8 cellular contexts compared by ENCODE assay signal in the genomic region with DNA sequence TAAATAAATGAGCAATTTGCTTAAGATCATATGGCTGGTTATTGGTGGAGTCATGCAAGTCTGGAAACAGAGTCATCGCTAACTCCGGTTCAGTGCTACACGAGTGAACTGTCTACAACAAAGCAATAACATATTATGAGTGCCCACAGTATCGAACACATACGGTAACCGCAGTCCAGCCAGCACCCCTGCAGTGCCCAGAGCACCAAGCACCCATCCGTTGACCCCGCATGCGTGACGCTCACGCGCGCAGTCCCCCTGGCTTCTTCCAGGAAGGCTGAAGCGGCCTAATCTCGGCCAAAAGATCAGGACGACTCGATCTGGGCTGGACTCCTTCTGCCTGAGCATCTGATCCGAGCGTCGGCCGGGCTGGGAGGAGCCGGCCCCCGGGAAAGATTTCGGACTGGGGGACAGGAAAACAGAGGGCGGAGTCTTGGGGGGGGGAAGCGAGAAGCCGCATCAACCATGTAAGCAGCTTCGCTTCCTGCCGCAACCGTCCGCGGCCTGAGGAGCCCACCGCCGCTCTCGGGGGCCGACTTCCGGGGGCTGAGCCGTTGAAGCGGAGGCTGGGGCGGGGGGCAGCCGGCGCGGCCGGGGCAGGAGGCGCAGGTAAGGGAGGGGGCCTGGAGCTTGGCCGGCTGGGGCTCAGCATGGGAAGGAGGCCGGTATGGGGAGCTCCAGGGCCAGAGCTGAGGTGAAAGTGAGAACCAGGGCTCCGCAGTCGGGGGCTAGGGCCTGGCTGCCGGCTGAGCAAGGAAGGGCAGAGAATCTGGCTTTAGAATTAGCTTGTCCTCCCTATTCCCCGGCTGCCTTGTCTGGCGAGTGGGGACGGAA. TPM values are rescaled to one million over a fixed set of nuclear protein-coding genes. Genes with fewer than 3 reads are reported as not detected.
DNase-seq lines count a peak whose midpoint lies in the region; ATAC-seq, FAIRE-seq and TF ChIP-seq lines count a peak whose summit lies in the region.

A gene with protein sequence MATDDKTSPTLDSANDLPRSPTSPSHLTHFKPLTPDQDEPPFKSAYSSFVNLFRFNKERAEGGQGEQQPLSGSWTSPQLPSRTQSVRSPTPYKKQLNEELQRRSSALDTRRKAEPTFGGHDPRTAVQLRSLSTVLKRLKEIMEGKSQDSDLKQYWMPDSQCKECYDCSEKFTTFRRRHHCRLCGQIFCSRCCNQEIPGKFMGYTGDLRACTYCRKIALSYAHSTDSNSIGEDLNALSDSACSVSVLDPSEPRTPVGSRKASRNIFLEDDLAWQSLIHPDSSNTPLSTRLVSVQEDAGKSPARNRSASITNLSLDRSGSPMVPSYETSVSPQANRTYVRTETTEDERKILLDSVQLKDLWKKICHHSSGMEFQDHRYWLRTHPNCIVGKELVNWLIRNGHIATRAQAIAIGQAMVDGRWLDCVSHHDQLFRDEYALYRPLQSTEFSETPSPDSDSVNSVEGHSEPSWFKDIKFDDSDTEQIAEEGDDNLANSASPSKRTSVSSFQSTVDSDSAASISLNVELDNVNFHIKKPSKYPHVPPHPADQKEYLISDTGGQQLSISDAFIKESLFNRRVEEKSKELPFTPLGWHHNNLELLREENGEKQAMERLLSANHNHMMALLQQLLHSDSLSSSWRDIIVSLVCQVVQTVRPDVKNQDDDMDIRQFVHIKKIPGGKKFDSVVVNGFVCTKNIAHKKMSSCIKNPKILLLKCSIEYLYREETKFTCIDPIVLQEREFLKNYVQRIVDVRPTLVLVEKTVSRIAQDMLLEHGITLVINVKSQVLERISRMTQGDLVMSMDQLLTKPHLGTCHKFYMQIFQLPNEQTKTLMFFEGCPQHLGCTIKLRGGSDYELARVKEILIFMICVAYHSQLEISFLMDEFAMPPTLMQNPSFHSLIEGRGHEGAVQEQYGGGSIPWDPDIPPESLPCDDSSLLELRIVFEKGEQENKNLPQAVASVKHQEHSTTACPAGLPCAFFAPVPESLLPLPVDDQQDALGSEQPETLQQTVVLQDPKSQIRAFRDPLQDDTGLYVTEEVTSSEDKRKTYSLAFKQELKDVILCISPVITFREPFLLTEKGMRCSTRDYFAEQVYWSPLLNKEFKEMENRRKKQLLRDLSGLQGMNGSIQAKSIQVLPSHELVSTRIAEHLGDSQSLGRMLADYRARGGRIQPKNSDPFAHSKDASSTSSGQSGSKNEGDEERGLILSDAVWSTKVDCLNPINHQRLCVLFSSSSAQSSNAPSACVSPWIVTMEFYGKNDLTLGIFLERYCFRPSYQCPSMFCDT (N-terminal part only) (plus strand): TSS at position 449 of the 834 bp plus-strand sequence. CDS start 5,265 bp downstream, outside the sequence.

- peak; percentile 85 for FAIRE-seq in D721Med (lab: Jason Lieb, UNC)

- H2AFZ ChIP-seq in OCI-LY7 (ENCODE audit: low read length), result peak within 1 kb of the TSS; percentile 91

- peaks cover 37% of the 10 kb centered on the region for H3K4me1 ChIP-seq in OCI-LY7 (ENCODE audit: insufficient read depth, low read length, poor library complexity, severe bottlenecking)

- H3K27me3 Mint-ChIP-seq in endothelial cell (ENCODE audit: unreplicated experiment), result peaks cover 9% of the 10 kb centered on the region
- H3K27me3 Mint-ChIP-seq in mesothelial cell of epicardium (ENCODE audit: low read depth), result no peaks in the 10 kb centered on the region

- H3K36me3 Mint-ChIP-seq in endothelial cell (ENCODE audit: low read depth, unreplicated experiment), result no peaks in the 10 kb centered on the region
- H3K36me3 Mint-ChIP-seq in mesothelial cell of epicardium, result peaks cover 1% of the 10 kb centered on the region

- peak within 1 kb of the TSS; percentile 74 for H3K4me3 ChIP-seq in OCI-LY7 (ENCODE audit: low read depth, low read length, poor library complexity, severe bottlenecking)

- peak within 1 kb of the TSS; percentile 93 for H3K27ac ChIP-seq in OCI-LY7 (ENCODE audit: low read depth, low read length, poor library complexity, severe bottlenecking)

- peaks cover 55% of the 10 kb centered on the region for H3K79me2 ChIP-seq in OCI-LY7 (ENCODE audit: insufficient read depth, low read depth, low read length)

- H3K4me3 Mint-ChIP-seq in endothelial cell (ENCODE audit: unreplicated experiment), result peak within 1 kb of the TSS; percentile 98
- H3K4me3 Mint-ChIP-seq in mesothelial cell of epicardium, result peak within 1 kb of the TSS; percentile 90

- POLR2A ChIA-PET in OCI-LY7 (lab: Charles Lee), result interaction anchor here (0.6 to 5.0 kb wide), 12 partner anchors 9 to 1905 kb away, joined by 3 to 44 read pairs (median 4); partner anchors contain the start of genes IDH1 and KANSL1L

- intact Hi-C loops in OCI-LY7 (cut with micrococcal nuclease; ENCODE audit: unreplicated experiment), result loop anchor here (1.0 to 5.0 kb wide), 5 partner anchors 11 to 1906 kb away; partner anchors contain the start of genes CCNYL1, CREB1, IDH1 and KANSL1L

- no peak for TF ChIP-seq CTCF in D721Med (IDR thresholded peaks at IDR 0.05; ENCODE audit: insufficient read depth, missing control alignments)
- TF ChIP-seq CTCF in OCI-LY7 (conservative IDR thresholded peaks at IDR 0.05; ENCODE audit: low read length), result no peak
- no peak for TF ChIP-seq CTCF in endothelial cell (IDR thresholded peaks at IDR 0.05; ENCODE audit: unreplicated experiment)
- no peak for TF ChIP-seq CTCF in mesothelial cell of epicardium (IDR thresholded peaks at IDR 0.05; ENCODE audit: unreplicated experiment)

- H3K27ac Mint-ChIP-seq in endothelial cell (ENCODE audit: unreplicated experiment) (peak within 1 kb of the TSS; percentile 96), mesothelial cell of epicardium (peak within 1 kb of the TSS; percentile 93)

- H3K4me2 ChIP-seq in OCI-LY7 (ENCODE audit: low read length), result peak within 1 kb of the TSS; percentile 87

- no peaks in the 10 kb centered on the region for H3K9me3 Mint-ChIP-seq in endothelial cell (ENCODE audit: unreplicated experiment)
- H3K9me3 Mint-ChIP-seq in mesothelial cell of epicardium, result peaks cover 10% of the 10 kb centered on the region

- peaks cover 18% of the 10 kb centered on the region for H3K4me1 Mint-ChIP-seq in endothelial cell (ENCODE audit: unreplicated experiment)
- H3K4me1 Mint-ChIP-seq in mesothelial cell of epicardium, result peaks cover 31% of the 10 kb centered on the region

- H3K36me3 ChIP-seq in OCI-LY7 (ENCODE audit: insufficient read depth, low read length), result peaks cover 8% of the 10 kb centered on the region

- no TSS peak for BruUV-seq in OCI-LY7 (replicated peaks; lab: Mats Ljungman, UMichigan)

- DNase-seq in D721Med (ENCODE audit: insufficient read length, low spot score), result peak; percentile 83
- DNase-seq in HuH-7.5 (ENCODE audit: low spot score), result peak; percentile 84
- DNase-seq in OCI-LY7 (ENCODE audit: low spot score), result peak; percentile 98
- peak; percentile 76 for DNase-seq in activated T-cell treated with anti-CD3 and anti-CD28 coated beads for 1 hour (ENCODE audit: low read depth)
- DNase-seq in endothelial cell (ENCODE audit: low spot score), result peak; percentile 89
- peak; percentile 82 to 89 for DNase-seq in mesothelial cell of epicardium (ENCODE audit: low spot score in 2 of 2, unreplicated experiment in 2 of 2)
- DNase-seq in stimulated activated CD8-positive, alpha-beta memory T cell treated with anti-CD3 and anti-CD28 coated beads, Interleukin-15, amount 100 ng/mL, for 48 hours (ENCODE audit: low read depth in 2 of 2), result peak; percentile 86 to 87

- H3K9me2 ChIP-seq in OCI-LY7 (ENCODE audit: insufficient read depth, low read length), result no peaks in the 10 kb centered on the region

- CTCF ChIA-PET in OCI-LY7 (lab: Charles Lee; ENCODE audit: unreplicated experiment), result interaction anchor here (2.9 kb wide), 1 partner anchor 11 kb away, joined by 17 read pairs; the partner anchor contains the start of gene IDH1

- peaks cover 20% of the 10 kb centered on the region for H4K20me1 ChIP-seq in OCI-LY7 (ENCODE audit: insufficient read depth, low read length)

- ATAC-seq in GM21526 (IDR thresholded peaks at IDR 0.05; ENCODE audit: low FRiP score, unreplicated experiment), result peak; percentile 84

- H3K9me3 ChIP-seq in OCI-LY7 (ENCODE audit: low read length), result peaks cover 12% of the 10 kb centered on the region; the same call in 1 of the 2 replicates

RNA-seq across cellular contexts. Expression of the gene that starts here (rescaled TPM):
- 29.2 and 29.7 TPM in 2 replicates for total RNA-seq in OCI-LY7 (2014; rRNA removed; shearing (Covaris generic))
- total RNA-seq in OCI-LY7 (2022), result 50.0 and 52.2 TPM in 2 replicates
- total RNA-seq in endothelial cell (ENCODE audit: unreplicated experiment), result 52.7 TPM
- total RNA-seq in mesothelial cell of epicardium, result 41.4 to 46.7 TPM (median 46.4 TPM) in 3 replicates

Comparison
In these comparisons a context has a peak if more than half of its experiments do, and no peak if none do; other contexts are left out.
1. Peak in every context shown above with its lines: DNase-seq, ATAC-seq, H3K4me3 ChIP-seq and H3K27ac ChIP-seq.